Comparison of ENCODE assay signal across 21 cellular contexts in the genomic region with DNA sequence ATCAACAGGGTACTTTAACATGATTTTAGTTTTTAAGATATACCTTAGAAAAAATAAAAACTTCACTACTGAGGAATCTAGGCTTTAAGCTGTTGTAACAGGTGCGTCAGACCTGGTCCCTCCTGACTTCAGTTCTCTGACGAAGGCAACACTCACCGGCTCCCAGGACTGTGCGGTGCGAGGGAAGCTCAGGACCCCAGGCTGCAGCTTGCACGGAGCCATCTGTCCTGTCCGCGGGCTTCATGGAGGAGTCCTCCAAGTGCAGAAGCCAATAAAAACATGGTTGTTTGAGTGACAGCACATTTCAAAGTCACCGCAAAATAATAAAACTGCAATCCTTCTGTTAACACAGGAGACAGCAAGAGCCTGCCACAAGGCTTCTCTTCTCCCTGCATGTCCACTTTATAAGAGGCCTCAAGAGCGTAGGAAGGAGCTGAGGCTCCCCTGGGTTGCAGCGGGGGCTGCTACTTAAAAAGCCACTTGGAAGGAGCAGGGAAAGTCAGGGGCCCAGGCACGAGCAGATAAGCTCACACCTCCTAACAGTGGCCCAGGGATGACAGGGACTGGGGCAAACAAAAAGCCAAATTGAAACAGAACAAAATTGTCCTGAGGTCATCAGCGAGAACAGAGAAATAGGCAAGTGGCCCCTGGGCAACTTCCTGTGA.
"Had no signal": no experiment of that assay in that cellular context is flagged by ENCODE, and none has a peak within 500 bp of the region (broad histone marks: within the 10 kb centered on the region; RNA-seq: fewer than 3 reads in every experiment).

No MANE protein-coding gene starts in this region.

- H2AFZ ChIP-seq: parathyroid adenoma had no signal

- H3K36me3 ChIP-seq: left ventricle myocardium inferior, upper lobe of left lung had no signal

- H3K4me1 ChIP-seq: testis had no signal

- ATAC-seq: activated CD4-positive, CD25-positive, alpha-beta regulatory T cell treated with anti-CD3 and anti-CD28 coated beads, Interleukin-2, amount 50 U/mL, for 24 hours; activated naive CD4-positive, alpha-beta T cell treated with anti-CD3 and anti-CD28 coated beads, Interleukin-2, amount 50 U/mL, for 72 hours; activated T-cell treated with anti-CD3 and anti-CD28 coated beads, Interleukin-2, amount 50 U/mL, for 4 hours; effector memory CD8-positive, alpha-beta T cell; mucosa of descending colon; sciatic nerve; stimulated activated memory B cell treated with anti-CD40 and anti-IgM and Interleukin-4, amounts not matched to agents 10 μg/mL and 1 μg/mL and 100 μg/mL, for 72 hours had no signal

- H3K9me3 Mint-ChIP-seq: activated naive CD4-positive, alpha-beta T cell treated with anti-CD3 and anti-CD28 coated beads, Interleukin-2, amount 50 U/mL, for 72 hours; activated T-cell treated with anti-CD3 and anti-CD28 coated beads, Interleukin-2, amount 50 U/mL, for 4 hours; effector memory CD8-positive, alpha-beta T cell; immature natural killer cell; memory B cell; naive B cell; stimulated activated memory B cell treated with anti-CD40 and anti-IgM and Interleukin-4, amounts not matched to agents 10 μg/mL and 1 μg/mL and 100 μg/mL, for 72 hours had no signal

- H3K36me3 Mint-ChIP-seq: immature natural killer cell, memory B cell, naive B cell had no signal

- H3K9me3 ChIP-seq: left ventricle myocardium inferior, mucosa of descending colon, testis, upper lobe of left lung had no signal

- H3K27ac Mint-ChIP-seq: effector memory CD8-positive, alpha-beta T cell; immature natural killer cell; memory B cell; naive B cell; stimulated activated memory B cell treated with anti-CD40 and anti-IgM and Interleukin-4, amounts not matched to agents 10 μg/mL and 1 μg/mL and 100 μg/mL, for 72 hours had no signal

- H3K4me2 ChIP-seq: smooth muscle cell had no signal

- DNase-seq: activated CD4-positive, alpha-beta T cell treated with anti-CD3 and anti-CD28 coated beads, Interleukin-2, amount 50 U/mL, for 48 hours; activated effector memory CD4-positive, alpha-beta T cell treated with anti-CD3 and anti-CD28 coated beads, Interleukin-2, amount 50 U/mL, for 16 hours; activated T-cell treated with anti-CD3 and anti-CD28 coated beads, Interleukin-2, amount 50 U/mL, for 4 hours; dermis blood vessel endothelial cell; effector memory CD8-positive, alpha-beta T cell; immature natural killer cell; kidney glomerular epithelial cell; left ventricle myocardium inferior; mucosa of descending colon; naive B cell; stimulated activated CD4-positive, alpha-beta T cell treated with anti-CD3 and anti-CD28 coated beads, Interleukin-4, amount 100 ng/mL, for 4 hours; T1000; testis; upper lobe of left lung had no signal

- H3K27me3 ChIP-seq: testis had no signal

- H3K27ac ChIP-seq: left ventricle myocardium inferior, parathyroid adenoma, testis, upper lobe of left lung had no signal

- H3K9ac ChIP-seq: parathyroid adenoma had no signal

- H3K79me2 ChIP-seq: parathyroid adenoma had no signal

- H3K4me3 ChIP-seq: left ventricle myocardium inferior, mucosa of descending colon, smooth muscle cell, testis, upper lobe of left lung had no signal

- H3K4me3 Mint-ChIP-seq: activated T-cell treated with anti-CD3 and anti-CD28 coated beads, Interleukin-2, amount 50 U/mL, for 4 hours; effector memory CD8-positive, alpha-beta T cell; immature natural killer cell; memory B cell; naive B cell; stimulated activated memory B cell treated with anti-CD40 and anti-IgM and Interleukin-4, amounts not matched to agents 10 μg/mL and 1 μg/mL and 100 μg/mL, for 72 hours had no signal
